In the genomic region with DNA sequence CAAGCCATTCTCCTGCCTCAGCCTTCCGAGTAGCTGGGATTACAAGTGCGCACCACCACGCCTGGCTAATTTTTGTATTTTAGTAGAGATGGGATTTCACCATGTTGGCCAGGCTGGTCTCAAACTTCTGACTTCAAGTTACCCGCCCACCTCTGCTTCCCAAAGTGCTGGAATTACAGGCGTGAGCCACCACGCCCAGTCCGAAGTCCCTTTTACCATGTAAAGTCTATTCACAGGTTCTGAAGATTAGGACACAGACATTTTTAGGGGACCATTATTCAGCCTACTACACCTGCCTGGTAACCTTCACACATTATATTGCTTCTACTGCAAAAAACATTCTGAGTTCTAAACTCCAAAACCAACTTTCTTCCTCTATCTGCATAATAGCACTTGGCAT, we compare ENCODE assay signal across 5 cellular contexts. TPM values are rescaled to one million over a fixed set of nuclear protein-coding genes. Genes with fewer than 3 reads are reported as not detected.
DNase-seq lines count a peak whose midpoint lies in the region; ATAC-seq and TF ChIP-seq lines count a peak whose summit lies in the region.
"Not testable (repeated sequence)": the region's sequence is repeated elsewhere in the genome, so short reads cannot be mapped to it uniquely, and the experiment has no call there.

No MANE protein-coding gene starts in this region.

- intact Hi-C loops in left colon (cut with DNase I, micrococcal nuclease); transverse colon (cut with DNase I; ENCODE audit: low total_unique reads): not testable (repeated sequence)
- intact Hi-C loops in mucosa of descending colon (cut with DNase I, micrococcal nuclease) = loop anchor here in 1 of 2 donors (10.0 kb wide), 1 partner anchor 105 kb away; no protein-coding TSS in a partner anchor

- peak overlapping the region; percentile 10 for H3K4me3 Mint-ChIP-seq in central memory CD8-positive, alpha-beta T cell

- not testable (repeated sequence) for H3K36me3 Mint-ChIP-seq in central memory CD8-positive, alpha-beta T cell (ENCODE audit: insufficient read depth)

- peak overlapping the region in 2 of 4 donors; percentile 11 to 33 for H3K27ac ChIP-seq in transverse colon

- not testable (repeated sequence) for ATAC-seq in central memory CD8-positive, alpha-beta T cell (replicated peaks; ENCODE audit: extremely low read depth, poor library complexity, severe bottlenecking)
- ATAC-seq in left colon = peak; percentile 81
- peak; percentile 78 for ATAC-seq in mucosa of descending colon

- not testable (repeated sequence) for H3K4me1 Mint-ChIP-seq in central memory CD8-positive, alpha-beta T cell

- not testable (repeated sequence) for H3K4me3 ChIP-seq in mucosa of descending colon, transverse colon

- H3K4me1 ChIP-seq in mucosa of descending colon (ENCODE audit: low read depth) = not testable (repeated sequence)
- H3K4me1 ChIP-seq in transverse colon = peaks cover 0 to 21% (median 15%) of the 10 kb centered on the region in 4 donors

- H3K9me3 Mint-ChIP-seq in central memory CD8-positive, alpha-beta T cell = not testable (repeated sequence)

- not testable (repeated sequence) for H3K9me3 ChIP-seq in mucosa of descending colon, transverse colon

- not testable (repeated sequence) for H3K36me3 ChIP-seq in mucosa of descending colon (ENCODE audit: low read depth); transverse colon

- WGBS in transverse colon (ENCODE audit: low coverage in 1 of 2), 2 donors = 75 to 84% methylated on average over 7 of the region's 7 CpGs

- TF ChIP-seq EP300 in transverse colon (IDR thresholded peaks at IDR 0.05; ENCODE audit: low read depth) = not testable (repeated sequence)

- H3K27ac Mint-ChIP-seq in central memory CD8-positive, alpha-beta T cell (ENCODE audit: low read depth) = not testable (repeated sequence)

- DNase-seq in LoVo (ENCODE audit: low spot score) (peak; percentile 7), left colon (peak; percentile 48 to 72), mucosa of descending colon (peak in 2 of 3 donors; percentile 64 to 84), transverse colon (peak; percentile 60)
- not testable (repeated sequence) for DNase-seq in central memory CD8-positive, alpha-beta T cell (ENCODE audit: low spot score in 2 of 2)

- H3K27me3 Mint-ChIP-seq in central memory CD8-positive, alpha-beta T cell = peaks cover 34% of the 10 kb centered on the region

- TF ChIP-seq CTCF in mucosa of descending colon (IDR thresholded peaks at IDR 0.05); transverse colon (IDR thresholded peaks at IDR 0.05): not testable (repeated sequence)

- TF ChIP-seq POLR2A in transverse colon (IDR thresholded peaks at IDR 0.05) = not testable (repeated sequence)

- in situ Hi-C loops in transverse colon (cut with MboI; ENCODE audit: low pct_ligation_motif_present in 1 of 4, low pct_unique_long_range_greater_than_20kb in 1 of 4, low sequenced_read_pairs in 3 of 4) = loop anchor here in 1 of 4 donors (25.0 kb wide), 1 partner anchor 282 kb away; no protein-coding TSS in a partner anchor

- H3K27me3 ChIP-seq in transverse colon = not testable (repeated sequence)

RNA-seq across cellular contexts. Expression of gene COX7A2L, which starts 19.0 kb away (rescaled TPM):
- total RNA-seq in left colon = 100 to 1,000 TPM in 1 of 2 donors, 10 to 100 TPM in 1; 97.2 to 111 TPM
- total RNA-seq in mucosa of descending colon = 100 to 1,000 TPM in 2 of 3 donors, 10 to 100 TPM in 1; 87.0 to 113 (median 108) TPM
- 100 to 1,000 TPM in 3 of 4 donors, 10 to 100 TPM in 1; 12.3 to 180 (median 152) TPM for total RNA-seq in transverse colon
